ENCODE assay signal across 2 cellular contexts in genomic region chr4:74624351-74625151, GRCh38.
TF ChIP-seq lines count a peak whose summit lies in the region.

No MANE protein-coding gene starts in this region.

TF ChIP-seq in GM12878, 131 proteins besides CTCF, POLR2A, EP300 and RAD21 (continued from another document):
- TF ChIP-seq, protein P1, sequence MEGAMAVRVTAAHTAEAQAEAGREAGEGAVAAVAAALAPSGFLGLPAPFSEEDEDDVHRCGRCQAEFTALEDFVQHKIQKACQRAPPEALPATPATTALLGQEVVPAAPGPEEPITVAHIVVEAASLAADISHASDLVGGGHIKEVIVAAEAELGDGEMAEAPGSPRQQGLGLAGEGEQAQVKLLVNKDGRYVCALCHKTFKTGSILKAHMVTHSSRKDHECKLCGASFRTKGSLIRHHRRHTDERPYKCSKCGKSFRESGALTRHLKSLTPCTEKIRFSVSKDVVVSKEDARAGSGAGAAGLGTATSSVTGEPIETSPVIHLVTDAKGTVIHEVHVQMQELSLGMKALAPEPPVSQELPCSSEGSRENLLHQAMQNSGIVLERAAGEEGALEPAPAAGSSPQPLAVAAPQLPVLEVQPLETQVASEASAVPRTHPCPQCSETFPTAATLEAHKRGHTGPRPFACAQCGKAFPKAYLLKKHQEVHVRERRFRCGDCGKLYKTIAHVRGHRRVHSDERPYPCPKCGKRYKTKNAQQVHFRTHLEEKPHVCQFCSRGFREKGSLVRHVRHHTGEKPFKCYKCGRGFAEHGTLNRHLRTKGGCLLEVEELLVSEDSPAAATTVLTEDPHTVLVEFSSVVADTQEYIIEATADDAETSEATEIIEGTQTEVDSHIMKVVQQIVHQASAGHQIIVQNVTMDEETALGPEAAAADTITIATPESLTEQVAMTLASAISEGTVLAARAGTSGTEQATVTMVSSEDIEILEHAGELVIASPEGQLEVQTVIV (IDR thresholded peaks at IDR 0.05; ENCODE audit: borderline replicate concordance, partially characterized antibody) = no peak
- TF ChIP-seq ZZZ3 (IDR thresholded peaks at IDR 0.05; ENCODE audit: control insufficient read depth, insufficient read length, low read depth) = no peak

TF ChIP-seq in GM23338, 12 proteins besides CTCF, POLR2A, EP300 and RAD21 (continued from another document):
- TF ChIP-seq, protein P2, sequence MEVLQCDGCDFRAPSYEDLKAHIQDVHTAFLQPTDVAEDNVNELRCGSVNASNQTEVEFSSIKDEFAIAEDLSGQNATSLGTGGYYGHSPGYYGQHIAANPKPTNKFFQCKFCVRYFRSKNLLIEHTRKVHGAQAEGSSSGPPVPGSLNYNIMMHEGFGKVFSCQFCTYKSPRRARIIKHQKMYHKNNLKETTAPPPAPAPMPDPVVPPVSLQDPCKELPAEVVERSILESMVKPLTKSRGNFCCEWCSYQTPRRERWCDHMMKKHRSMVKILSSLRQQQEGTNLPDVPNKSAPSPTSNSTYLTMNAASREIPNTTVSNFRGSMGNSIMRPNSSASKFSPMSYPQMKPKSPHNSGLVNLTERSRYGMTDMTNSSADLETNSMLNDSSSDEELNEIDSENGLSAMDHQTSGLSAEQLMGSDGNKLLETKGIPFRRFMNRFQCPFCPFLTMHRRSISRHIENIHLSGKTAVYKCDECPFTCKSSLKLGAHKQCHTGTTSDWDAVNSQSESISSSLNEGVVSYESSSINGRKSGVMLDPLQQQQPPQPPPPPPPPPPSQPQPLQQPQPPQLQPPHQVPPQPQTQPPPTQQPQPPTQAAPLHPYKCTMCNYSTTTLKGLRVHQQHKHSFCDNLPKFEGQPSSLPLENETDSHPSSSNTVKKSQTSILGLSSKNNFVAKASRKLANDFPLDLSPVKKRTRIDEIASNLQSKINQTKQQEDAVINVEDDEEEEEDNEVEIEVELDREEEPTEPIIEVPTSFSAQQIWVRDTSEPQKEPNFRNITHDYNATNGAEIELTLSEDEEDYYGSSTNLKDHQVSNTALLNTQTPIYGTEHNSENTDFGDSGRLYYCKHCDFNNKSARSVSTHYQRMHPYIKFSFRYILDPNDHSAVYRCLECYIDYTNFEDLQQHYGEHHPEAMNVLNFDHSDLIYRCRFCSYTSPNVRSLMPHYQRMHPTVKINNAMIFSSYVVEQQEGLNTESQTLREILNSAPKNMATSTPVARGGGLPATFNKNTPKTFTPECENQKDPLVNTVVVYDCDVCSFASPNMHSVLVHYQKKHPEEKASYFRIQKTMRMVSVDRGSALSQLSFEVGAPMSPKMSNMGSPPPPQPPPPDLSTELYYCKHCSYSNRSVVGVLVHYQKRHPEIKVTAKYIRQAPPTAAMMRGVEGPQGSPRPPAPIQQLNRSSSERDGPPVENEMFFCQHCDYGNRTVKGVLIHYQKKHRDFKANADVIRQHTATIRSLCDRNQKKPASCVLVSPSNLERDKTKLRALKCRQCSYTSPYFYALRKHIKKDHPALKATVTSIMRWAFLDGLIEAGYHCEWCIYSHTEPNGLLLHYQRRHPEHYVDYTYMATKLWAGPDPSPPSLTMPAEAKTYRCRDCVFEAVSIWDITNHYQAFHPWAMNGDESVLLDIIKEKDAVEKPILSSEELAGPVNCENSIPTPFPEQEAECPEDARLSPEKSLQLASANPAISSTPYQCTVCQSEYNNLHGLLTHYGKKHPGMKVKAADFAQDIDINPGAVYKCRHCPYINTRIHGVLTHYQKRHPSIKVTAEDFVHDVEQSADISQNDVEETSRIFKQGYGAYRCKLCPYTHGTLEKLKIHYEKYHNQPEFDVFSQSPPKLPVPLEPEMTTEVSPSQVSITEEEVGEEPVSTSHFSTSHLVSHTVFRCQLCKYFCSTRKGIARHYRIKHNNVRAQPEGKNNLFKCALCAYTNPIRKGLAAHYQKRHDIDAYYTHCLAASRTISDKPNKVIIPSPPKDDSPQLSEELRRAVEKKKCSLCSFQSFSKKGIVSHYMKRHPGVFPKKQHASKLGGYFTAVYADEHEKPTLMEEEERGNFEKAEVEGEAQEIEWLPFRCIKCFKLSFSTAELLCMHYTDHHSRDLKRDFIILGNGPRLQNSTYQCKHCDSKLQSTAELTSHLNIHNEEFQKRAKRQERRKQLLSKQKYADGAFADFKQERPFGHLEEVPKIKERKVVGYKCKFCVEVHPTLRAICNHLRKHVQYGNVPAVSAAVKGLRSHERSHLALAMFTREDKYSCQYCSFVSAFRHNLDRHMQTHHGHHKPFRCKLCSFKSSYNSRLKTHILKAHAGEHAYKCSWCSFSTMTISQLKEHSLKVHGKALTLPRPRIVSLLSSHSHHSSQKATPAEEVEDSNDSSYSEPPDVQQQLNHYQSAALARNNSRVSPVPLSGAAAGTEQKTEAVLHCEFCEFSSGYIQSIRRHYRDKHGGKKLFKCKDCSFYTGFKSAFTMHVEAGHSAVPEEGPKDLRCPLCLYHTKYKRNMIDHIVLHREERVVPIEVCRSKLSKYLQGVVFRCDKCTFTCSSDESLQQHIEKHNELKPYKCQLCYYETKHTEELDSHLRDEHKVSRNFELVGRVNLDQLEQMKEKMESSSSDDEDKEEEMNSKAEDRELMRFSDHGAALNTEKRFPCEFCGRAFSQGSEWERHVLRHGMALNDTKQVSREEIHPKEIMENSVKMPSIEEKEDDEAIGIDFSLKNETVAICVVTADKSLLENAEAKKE (CRISPR knock-in tag; IDR thresholded peaks at IDR 0.05) = no peak
- TF ChIP-seq, protein P3, sequence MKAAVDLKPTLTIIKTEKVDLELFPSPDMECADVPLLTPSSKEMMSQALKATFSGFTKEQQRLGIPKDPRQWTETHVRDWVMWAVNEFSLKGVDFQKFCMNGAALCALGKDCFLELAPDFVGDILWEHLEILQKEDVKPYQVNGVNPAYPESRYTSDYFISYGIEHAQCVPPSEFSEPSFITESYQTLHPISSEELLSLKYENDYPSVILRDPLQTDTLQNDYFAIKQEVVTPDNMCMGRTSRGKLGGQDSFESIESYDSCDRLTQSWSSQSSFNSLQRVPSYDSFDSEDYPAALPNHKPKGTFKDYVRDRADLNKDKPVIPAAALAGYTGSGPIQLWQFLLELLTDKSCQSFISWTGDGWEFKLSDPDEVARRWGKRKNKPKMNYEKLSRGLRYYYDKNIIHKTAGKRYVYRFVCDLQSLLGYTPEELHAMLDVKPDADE (IDR thresholded peaks at IDR 0.05) = no peak
TF ChIP-seq in GM23338: peak in this region for 0.
